ENCODE assay signal across 28 cellular contexts in genomic region chr10:85959239-85959638, GRCh38.
"Had no signal": no experiment of that assay in that cellular context is flagged by ENCODE, and none has a peak within 500 bp of the region (broad histone marks: within the 10 kb centered on the region; RNA-seq: fewer than 3 reads in every experiment).

No MANE protein-coding gene starts in this region.

- H3K4me3 ChIP-seq: pancreas, prostate gland, right lobe of liver, sigmoid colon, suprapubic skin, testis, tibial artery, transverse colon, upper lobe of right lung, uterus had no signal

- H3K4me3 Mint-ChIP-seq: naive thymus-derived CD8-positive, alpha-beta T cell; natural killer cell treated with Interleukin-12 subunit alpha and Interleukin-12 subunit beta and Interleukin-15 and Interleukin-18, amount 100 ng/mL, for 72 hours; nephron progenitor cell; neural crest cell; stimulated activated effector memory CD8-positive, alpha-beta T cell treated with anti-CD3 and anti-CD28 coated beads, Interleukin-12 subunit alpha, Interleukin-12 subunit beta, amount 100 ng/mL, for 72 hours; stimulated activated naive CD8-positive, alpha-beta T cell treated with anti-CD3 and anti-CD28 coated beads, Interleukin-15, amount 100 ng/mL, for 72 hours; type B pancreatic cell had no signal

- H3K36me3 ChIP-seq: neutrophil, pancreas, prostate gland, right lobe of liver, sigmoid colon, suprapubic skin, tibial artery, transverse colon, upper lobe of right lung, uterus had no signal

- H3K9me3 ChIP-seq: neutrophil, pancreas, prostate gland, right lobe of liver, suprapubic skin, testis, tibial artery, transverse colon, upper lobe of right lung, uterus had no signal

- H3K27me3 ChIP-seq: neutrophil, pancreas, right lobe of liver, sigmoid colon, suprapubic skin, testis, tibial artery, transverse colon, upper lobe of right lung, uterus had no signal

- H3K36me3 Mint-ChIP-seq: stimulated activated effector memory CD8-positive, alpha-beta T cell treated with anti-CD3 and anti-CD28 coated beads, Interleukin-12 subunit alpha, Interleukin-12 subunit beta, amount 100 ng/mL, for 72 hours; type B pancreatic cell had no signal

- H3K4me1 ChIP-seq: pancreas, prostate gland, right lobe of liver, sigmoid colon, suprapubic skin, testis, tibial artery, transverse colon, upper lobe of right lung, uterus had no signal

- H3K4me1 Mint-ChIP-seq: naive thymus-derived CD8-positive, alpha-beta T cell; nephron progenitor cell; neural crest cell; stimulated activated effector memory CD8-positive, alpha-beta T cell treated with anti-CD3 and anti-CD28 coated beads, Interleukin-12 subunit alpha, Interleukin-12 subunit beta, amount 100 ng/mL, for 72 hours; stimulated activated naive CD8-positive, alpha-beta T cell treated with anti-CD3 and anti-CD28 coated beads, Interleukin-15, amount 100 ng/mL, for 72 hours had no signal

- H3K27ac Mint-ChIP-seq: naive thymus-derived CD8-positive, alpha-beta T cell; natural killer cell treated with Interleukin-12 subunit alpha and Interleukin-12 subunit beta and Interleukin-15 and Interleukin-18, amount 100 ng/mL, for 72 hours; nephron progenitor cell; stimulated activated effector memory CD8-positive, alpha-beta T cell treated with anti-CD3 and anti-CD28 coated beads, Interleukin-12 subunit alpha, Interleukin-12 subunit beta, amount 100 ng/mL, for 72 hours; stimulated activated naive CD8-positive, alpha-beta T cell treated with anti-CD3 and anti-CD28 coated beads, Interleukin-15, amount 100 ng/mL, for 72 hours; type B pancreatic cell had no signal

- DNase-seq: naive thymus-derived CD8-positive, alpha-beta T cell; nephron progenitor cell; nucleus accumbens; pancreas; right cardiac atrium; right lobe of liver; sigmoid colon; small intestine; stimulated activated CD4-positive, alpha-beta T cell treated with anti-CD3 and anti-CD28 coated beads, Interleukin-15, amount 100 ng/mL, for 24 hours; stimulated activated CD4-positive, alpha-beta T cell treated with anti-CD3 and anti-CD28 coated beads, Interleukin-2, amount 100 ng/mL, for 24 hours; stimulated activated CD4-positive, alpha-beta T cell treated with anti-CD3 and anti-CD28 coated beads, Interleukin-2, amount 100 ng/mL, for 48 hours; stimulated activated CD4-positive, alpha-beta T cell treated with anti-CD3 and anti-CD28 coated beads, Interleukin-4, amount 100 ng/mL, for 24 hours; stimulated activated naive CD4-positive, alpha-beta T cell; stimulated activated naive CD8-positive, alpha-beta T cell treated with anti-CD3 and anti-CD28 coated beads, Interleukin-15, amount 100 ng/mL, for 72 hours; stimulated activated naive CD8-positive, alpha-beta T cell treated with anti-CD3 and anti-CD28 coated beads, Interleukin-15, Interleukin-2, amounts not matched to agents 100 U/mL and 50 U/mL, for 24 hours; substantia nigra; testis; tibial artery; transverse colon; upper lobe of right lung; uterus had no signal

- H3K27ac ChIP-seq: neutrophil, pancreas, prostate gland, right lobe of liver, sigmoid colon, suprapubic skin, testis, tibial artery, transverse colon, upper lobe of right lung, uterus had no signal
